Comparison of ENCODE assay signal across 1 cellular context in the genomic region with DNA sequence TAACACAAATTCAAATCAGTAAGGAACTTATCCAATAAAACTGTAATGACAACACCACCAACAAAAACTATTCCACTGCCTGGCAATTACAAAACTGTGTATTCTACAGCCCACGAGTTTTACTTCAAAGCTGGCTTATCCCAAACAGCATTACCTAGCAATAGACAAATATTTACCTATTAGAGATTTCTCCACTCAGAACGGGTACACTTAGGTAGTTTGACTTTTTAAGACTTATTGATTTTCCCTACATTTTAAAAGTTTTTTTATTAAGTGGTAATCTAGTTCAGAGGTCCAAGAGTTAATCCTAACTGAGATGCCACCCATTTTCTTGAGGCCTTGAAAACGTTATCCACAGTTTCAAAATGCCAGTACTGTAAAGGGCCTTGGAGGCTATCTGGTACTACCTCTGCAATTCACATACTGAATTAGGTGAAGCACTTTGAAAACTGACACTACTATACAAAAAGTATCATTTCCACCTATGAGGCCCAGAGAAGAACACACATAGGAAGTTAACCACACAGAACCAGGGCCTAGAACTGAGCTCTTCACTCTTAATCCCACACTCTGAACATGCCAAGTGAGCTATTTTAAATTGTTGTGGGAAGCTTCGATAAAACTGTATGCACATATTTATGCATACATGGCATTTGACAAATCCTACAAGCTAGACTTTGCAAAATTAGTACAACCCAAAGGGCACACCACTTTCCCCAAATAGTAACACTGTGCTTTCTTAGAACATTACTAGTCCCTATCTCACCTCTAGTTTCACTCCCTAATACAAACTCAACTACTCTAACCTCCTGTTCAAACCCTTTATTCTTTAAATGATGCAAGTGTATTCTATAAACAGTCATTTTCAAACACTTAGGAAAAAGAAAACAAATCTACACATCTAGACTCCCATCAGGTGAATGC.
TF ChIP-seq lines count a peak whose summit lies in the region.

No MANE protein-coding gene starts in this region.

TF ChIP-seq in GM12878, 131 proteins besides CTCF, POLR2A, EP300 and RAD21 (continued from another document):
- TF ChIP-seq, protein P1, sequence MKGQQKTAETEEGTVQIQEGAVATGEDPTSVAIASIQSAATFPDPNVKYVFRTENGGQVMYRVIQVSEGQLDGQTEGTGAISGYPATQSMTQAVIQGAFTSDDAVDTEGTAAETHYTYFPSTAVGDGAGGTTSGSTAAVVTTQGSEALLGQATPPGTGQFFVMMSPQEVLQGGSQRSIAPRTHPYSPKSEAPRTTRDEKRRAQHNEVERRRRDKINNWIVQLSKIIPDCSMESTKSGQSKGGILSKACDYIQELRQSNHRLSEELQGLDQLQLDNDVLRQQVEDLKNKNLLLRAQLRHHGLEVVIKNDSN (IDR thresholded peaks at IDR 0.05; ENCODE audit: borderline replicate concordance, extremely low read length, insufficient read depth, low read depth, low read length) = no peak
- TF ChIP-seq SP1 (IDR thresholded peaks at IDR 0.05; ENCODE audit: low read depth, low read length) (no peak), FOXM1 (IDR thresholded peaks at IDR 0.05; ENCODE audit: low read depth, low read length) (no peak), SRF (IDR thresholded peaks at IDR 0.05; ENCODE audit: low read depth in 2 of 2, low read length in 2 of 2) (no peak), BCL11A (IDR thresholded peaks at IDR 0.05; ENCODE audit: low read depth, low read length) (no peak), SIN3A (IDR thresholded peaks at IDR 0.05; ENCODE audit: low read depth, low read length) (no peak), ZNF24 (IDR thresholded peaks at IDR 0.05) (no peak), KAT2A (conservative IDR thresholded peaks at IDR 0.05; ENCODE audit: control insufficient read depth, low read depth, low read length) (no peak), FOS (IDR thresholded peaks at IDR 0.05; ENCODE audit: borderline replicate concordance, extremely low read depth, insufficient read length) (no peak), MXI1 (IDR thresholded peaks at IDR 0.05; ENCODE audit: low read depth, low read length) (no peak)
- TF ChIP-seq, protein P2, sequence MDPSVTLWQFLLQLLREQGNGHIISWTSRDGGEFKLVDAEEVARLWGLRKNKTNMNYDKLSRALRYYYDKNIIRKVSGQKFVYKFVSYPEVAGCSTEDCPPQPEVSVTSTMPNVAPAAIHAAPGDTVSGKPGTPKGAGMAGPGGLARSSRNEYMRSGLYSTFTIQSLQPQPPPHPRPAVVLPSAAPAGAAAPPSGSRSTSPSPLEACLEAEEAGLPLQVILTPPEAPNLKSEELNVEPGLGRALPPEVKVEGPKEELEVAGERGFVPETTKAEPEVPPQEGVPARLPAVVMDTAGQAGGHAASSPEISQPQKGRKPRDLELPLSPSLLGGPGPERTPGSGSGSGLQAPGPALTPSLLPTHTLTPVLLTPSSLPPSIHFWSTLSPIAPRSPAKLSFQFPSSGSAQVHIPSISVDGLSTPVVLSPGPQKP (IDR thresholded peaks at IDR 0.05; ENCODE audit: low read depth, low read length) = no peak
- TF ChIP-seq, protein P3, sequence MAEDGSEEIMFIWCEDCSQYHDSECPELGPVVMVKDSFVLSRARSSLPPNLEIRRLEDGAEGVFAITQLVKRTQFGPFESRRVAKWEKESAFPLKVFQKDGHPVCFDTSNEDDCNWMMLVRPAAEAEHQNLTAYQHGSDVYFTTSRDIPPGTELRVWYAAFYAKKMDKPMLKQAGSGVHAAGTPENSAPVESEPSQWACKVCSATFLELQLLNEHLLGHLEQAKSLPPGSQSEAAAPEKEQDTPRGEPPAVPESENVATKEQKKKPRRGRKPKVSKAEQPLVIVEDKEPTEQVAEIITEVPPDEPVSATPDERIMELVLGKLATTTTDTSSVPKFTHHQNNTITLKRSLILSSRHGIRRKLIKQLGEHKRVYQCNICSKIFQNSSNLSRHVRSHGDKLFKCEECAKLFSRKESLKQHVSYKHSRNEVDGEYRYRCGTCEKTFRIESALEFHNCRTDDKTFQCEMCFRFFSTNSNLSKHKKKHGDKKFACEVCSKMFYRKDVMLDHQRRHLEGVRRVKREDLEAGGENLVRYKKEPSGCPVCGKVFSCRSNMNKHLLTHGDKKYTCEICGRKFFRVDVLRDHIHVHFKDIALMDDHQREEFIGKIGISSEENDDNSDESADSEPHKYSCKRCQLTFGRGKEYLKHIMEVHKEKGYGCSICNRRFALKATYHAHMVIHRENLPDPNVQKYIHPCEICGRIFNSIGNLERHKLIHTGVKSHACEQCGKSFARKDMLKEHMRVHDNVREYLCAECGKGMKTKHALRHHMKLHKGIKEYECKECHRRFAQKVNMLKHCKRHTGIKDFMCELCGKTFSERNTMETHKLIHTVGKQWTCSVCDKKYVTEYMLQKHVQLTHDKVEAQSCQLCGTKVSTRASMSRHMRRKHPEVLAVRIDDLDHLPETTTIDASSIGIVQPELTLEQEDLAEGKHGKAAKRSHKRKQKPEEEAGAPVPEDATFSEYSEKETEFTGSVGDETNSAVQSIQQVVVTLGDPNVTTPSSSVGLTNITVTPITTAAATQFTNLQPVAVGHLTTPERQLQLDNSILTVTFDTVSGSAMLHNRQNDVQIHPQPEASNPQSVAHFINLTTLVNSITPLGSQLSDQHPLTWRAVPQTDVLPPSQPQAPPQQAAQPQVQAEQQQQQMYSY (CRISPR knock-in tag; IDR thresholded peaks at IDR 0.05) = no peak
- TF ChIP-seq, protein P4, sequence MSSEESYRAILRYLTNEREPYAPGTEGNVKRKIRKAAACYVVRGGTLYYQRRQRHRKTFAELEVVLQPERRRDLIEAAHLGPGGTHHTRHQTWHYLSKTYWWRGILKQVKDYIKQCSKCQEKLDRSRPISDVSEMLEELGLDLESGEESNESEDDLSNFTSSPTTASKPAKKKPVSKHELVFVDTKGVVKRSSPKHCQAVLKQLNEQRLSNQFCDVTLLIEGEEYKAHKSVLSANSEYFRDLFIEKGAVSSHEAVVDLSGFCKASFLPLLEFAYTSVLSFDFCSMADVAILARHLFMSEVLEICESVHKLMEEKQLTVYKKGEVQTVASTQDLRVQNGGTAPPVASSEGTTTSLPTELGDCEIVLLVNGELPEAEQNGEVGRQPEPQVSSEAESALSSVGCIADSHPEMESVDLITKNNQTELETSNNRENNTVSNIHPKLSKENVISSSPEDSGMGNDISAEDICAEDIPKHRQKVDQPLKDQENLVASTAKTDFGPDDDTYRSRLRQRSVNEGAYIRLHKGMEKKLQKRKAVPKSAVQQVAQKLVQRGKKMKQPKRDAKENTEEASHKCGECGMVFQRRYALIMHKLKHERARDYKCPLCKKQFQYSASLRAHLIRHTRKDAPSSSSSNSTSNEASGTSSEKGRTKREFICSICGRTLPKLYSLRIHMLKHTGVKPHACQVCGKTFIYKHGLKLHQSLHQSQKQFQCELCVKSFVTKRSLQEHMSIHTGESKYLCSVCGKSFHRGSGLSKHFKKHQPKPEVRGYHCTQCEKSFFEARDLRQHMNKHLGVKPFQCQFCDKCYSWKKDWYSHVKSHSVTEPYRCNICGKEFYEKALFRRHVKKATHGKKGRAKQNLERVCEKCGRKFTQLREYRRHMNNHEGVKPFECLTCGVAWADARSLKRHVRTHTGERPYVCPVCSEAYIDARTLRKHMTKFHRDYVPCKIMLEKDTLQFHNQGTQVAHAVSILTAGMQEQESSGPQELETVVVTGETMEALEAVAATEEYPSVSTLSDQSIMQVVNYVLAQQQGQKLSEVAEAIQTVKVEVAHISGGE (CRISPR knock-in tag; IDR thresholded peaks at IDR 0.05) = no peak
- TF ChIP-seq, protein P5, sequence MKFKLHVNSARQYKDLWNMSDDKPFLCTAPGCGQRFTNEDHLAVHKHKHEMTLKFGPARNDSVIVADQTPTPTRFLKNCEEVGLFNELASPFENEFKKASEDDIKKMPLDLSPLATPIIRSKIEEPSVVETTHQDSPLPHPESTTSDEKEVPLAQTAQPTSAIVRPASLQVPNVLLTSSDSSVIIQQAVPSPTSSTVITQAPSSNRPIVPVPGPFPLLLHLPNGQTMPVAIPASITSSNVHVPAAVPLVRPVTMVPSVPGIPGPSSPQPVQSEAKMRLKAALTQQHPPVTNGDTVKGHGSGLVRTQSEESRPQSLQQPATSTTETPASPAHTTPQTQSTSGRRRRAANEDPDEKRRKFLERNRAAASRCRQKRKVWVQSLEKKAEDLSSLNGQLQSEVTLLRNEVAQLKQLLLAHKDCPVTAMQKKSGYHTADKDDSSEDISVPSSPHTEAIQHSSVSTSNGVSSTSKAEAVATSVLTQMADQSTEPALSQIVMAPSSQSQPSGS (IDR thresholded peaks at IDR 0.05; ENCODE audit: low read length) = no peak
